In the genomic region with DNA sequence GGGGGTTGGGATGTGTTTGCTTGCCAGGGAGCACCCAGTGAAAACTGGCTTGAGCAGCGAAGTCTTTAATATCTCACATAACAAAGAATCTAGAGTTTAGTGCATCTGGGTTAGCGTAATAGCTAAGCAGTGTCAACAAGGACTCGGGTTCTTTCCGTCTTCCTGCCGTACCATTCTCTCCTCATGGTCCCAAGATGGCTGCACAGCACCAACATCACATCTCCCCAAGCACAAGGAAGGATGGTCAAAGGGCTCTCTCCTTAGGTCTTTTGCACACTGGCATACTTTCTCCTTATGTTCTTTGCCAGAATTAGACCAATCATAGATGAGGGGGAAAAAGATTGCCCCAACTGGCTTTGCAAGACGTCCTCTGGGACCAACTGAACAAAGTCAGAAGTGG, we compare ENCODE assay signal across 13 cellular contexts. TPM values are rescaled to one million over a fixed set of nuclear protein-coding genes. Genes with fewer than 3 reads are reported as not detected.
DNase-seq lines count a peak whose midpoint lies in the region; ATAC-seq, FAIRE-seq and TF ChIP-seq lines count a peak whose summit lies in the region.
"Had no signal": no experiment of that assay in that cellular context is flagged by ENCODE, and none has a peak within 500 bp of the region (broad histone marks: within the 10 kb centered on the region; RNA-seq: fewer than 3 reads in every experiment).

No MANE protein-coding gene starts in this region.

- CTCF ChIA-PET in Caco-2 (lab: Charles Lee) (no interaction called here), PC-9 (lab: Charles Lee) (interaction anchor here (0.7 to 1.1 kb wide), 2 partner anchors 31 to 76 kb away, joined by 3 read pairs; no protein-coding TSS in a partner anchor), H1 (lab: Charles Lee; ENCODE audit: partially characterized antibody) (no interaction called here)

- H2AFZ ChIP-seq in PC-9 (no peak overlapping the region), H1 (ENCODE audit: low read length) (no peak overlapping the region)

- H3K9me3 Mint-ChIP-seq in Caco-2 (ENCODE audit: unreplicated experiment) = peaks cover 11% of the 10 kb centered on the region

- no peak overlapping the region for H2BK120ac ChIP-seq in H1 (replicated peaks; ENCODE audit: low read depth, low read length)

- H2BK20ac ChIP-seq in H1 (ENCODE audit: low read length) = no peak overlapping the region

- WGBS in H1 (ENCODE audit: extremely low coverage in 1 of 2, insufficient coverage in 1 of 2, insufficient read length in 1 of 2, insufficient replicate concordance in 2 of 2, low coverage in 1 of 2, low lambda C conversion rate in 2 of 2, missing lambda C conversion rate in 1 of 2), 2 experiments = 91% methylated on average over 6 of the region's 6 CpGs; no CpG with 5 or more reads in 1 of the 2 experiments
- WGBS in thyroid gland, 2 donors = 96 to 99% methylated on average over 6 of the region's 6 CpGs

- H3K27ac ChIP-seq in PC-9 (peak overlapping the region; percentile 39; the same call in 1 of the 2 replicates), H1 (ENCODE audit: low read depth, low read length) (no peak overlapping the region), thyroid gland (peak overlapping the region; percentile 11 to 62 (median 35))

- no peak overlapping the region for H3K14ac ChIP-seq in H1 (ENCODE audit: insufficient read length)

- no peaks in the 10 kb centered on the region for H3K27me3 Mint-ChIP-seq in Caco-2 (ENCODE audit: insufficient read depth, unreplicated experiment)

- H2BK12ac ChIP-seq in H1 (ENCODE audit: low read depth, low read length) = no peak overlapping the region

- no peak for TF ChIP-seq RAD21 in H1 (IDR thresholded peaks at IDR 0.05 in 1 of 2, conservative IDR thresholded peaks at IDR 0.05 in 1 of 2; ENCODE audit: low read depth in 2 of 2, low read length in 2 of 2)

- no peak overlapping the region for H3K4me2 ChIP-seq in PC-9
- H3K4me2 ChIP-seq in H1 (ENCODE audit: insufficient read depth in 1 of 2, low read depth in 2 of 2, low read length in 2 of 2) = no peak overlapping the region
- H3K4me2 ChIP-seq: SK-N-SH had no signal

- peak overlapping the region; percentile 89 for H3K27ac Mint-ChIP-seq in Caco-2 (ENCODE audit: unreplicated experiment)

- no TSS peak for BruUV-seq in Caco-2 (replicated peaks; lab: Mats Ljungman, UMichigan)
- BruUV-seq in PC-9 (replicated peaks; lab: Mats Ljungman, UMichigan) = no TSS peak

- H2AK5ac ChIP-seq in H1 (ENCODE audit: low read depth, low read length) = no peak overlapping the region

- no peak overlapping the region for H4K8ac ChIP-seq in H1 (ENCODE audit: extremely low read depth, insufficient read depth, low read length)

- FAIRE-seq in H1 (lab: Jason Lieb, UNC) = no peak
- FAIRE-seq: GM12892, GM18507 had no signal

- no peak for TF ChIP-seq CTCF in Caco-2 (IDR thresholded peaks at IDR 0.05; ENCODE audit: insufficient read depth in 1 of 2, low read depth in 1 of 2, low read length in 1 of 2, severe bottlenecking in 1 of 2, unreplicated experiment in 1 of 2)
- no peak for TF ChIP-seq CTCF in PC-9 (conservative IDR thresholded peaks at IDR 0.05)
- TF ChIP-seq CTCF in H1 (IDR thresholded peaks at IDR 0.05; ENCODE audit: control extremely low read depth in 1 of 3, insufficient read depth in 1 of 3, low read depth in 1 of 3, low read length in 3 of 3) = no peak
- no peak for TF ChIP-seq CTCF in thyroid gland (IDR thresholded peaks at IDR 0.05)

- H3K23me2 ChIP-seq in H1 (ENCODE audit: low read depth, low read length) = no peaks in the 10 kb centered on the region

- H3K79me1 ChIP-seq in H1 (ENCODE audit: low read depth, low read length) = no peaks in the 10 kb centered on the region

- H3K36me3 Mint-ChIP-seq in Caco-2 (ENCODE audit: insufficient read depth, unreplicated experiment) = peaks cover 6% of the 10 kb centered on the region
- H3K36me3 Mint-ChIP-seq: CD8-positive, alpha-beta memory T cell had no signal

- H3K79me2 ChIP-seq in PC-9 (ENCODE audit: low read depth) (no peaks in the 10 kb centered on the region), H1 (ENCODE audit: control insufficient read depth in 1 of 2, insufficient read depth in 2 of 2, low read length in 2 of 2) (no peaks in the 10 kb centered on the region)

- H3K56ac ChIP-seq in H1 (replicated peaks; ENCODE audit: insufficient read length, low read depth, low read length) = no peak overlapping the region

- no peak for ATAC-seq in GM21360 (IDR thresholded peaks at IDR 0.05; ENCODE audit: unreplicated experiment)

- peaks cover 17% of the 10 kb centered on the region for H3K4me1 Mint-ChIP-seq in Caco-2 (ENCODE audit: low read depth, unreplicated experiment)
- H3K4me1 Mint-ChIP-seq: CD8-positive, alpha-beta memory T cell had no signal

- H4K5ac ChIP-seq in H1 (ENCODE audit: insufficient read length, low read depth, low read length) = no peak overlapping the region

- no peak overlapping the region for H3K4me3 ChIP-seq in Caco-2 (ENCODE audit: low read depth, low read length)
- no peak overlapping the region for H3K4me3 ChIP-seq in PC-9
- H3K4me3 ChIP-seq in H1 (ENCODE audit: extremely low read depth in 1 of 4, insufficient read depth in 2 of 4, low read depth in 3 of 4, low read length in 4 of 4) = no peak overlapping the region
- no peak overlapping the region for H3K4me3 ChIP-seq in thyroid gland (replicated peaks in 1 of 3)

- H4K20me1 ChIP-seq in PC-9 (ENCODE audit: insufficient read depth) (no peaks in the 10 kb centered on the region), H1 (replicated peaks in 1 of 2; ENCODE audit: control insufficient read depth in 1 of 2, insufficient read depth in 2 of 2, low read length in 2 of 2) (peaks cover 0 to 1% of the 10 kb centered on the region in 2 experiments)

- DNase-seq in Caco-2 (no peak), PC-9 (no peak), H1 (ENCODE audit: low read depth in 1 of 2, low spot score in 2 of 2) (no peak), thyroid gland (no peak), kidney tubule cell (ENCODE audit: low spot score) (no peak)
- DNase-seq in activated effector memory CD4-positive, alpha-beta T cell treated with Interleukin-2 at 50 U/mL for 16 hours = no peak
- DNase-seq: CD8-positive, alpha-beta memory T cell; MM.1S; NCI-H446 treated with DMSO at 0.1 percent for 48 hours; SK-N-SH had no signal

- no peak overlapping the region for H2BK15ac ChIP-seq in H1 (ENCODE audit: low read length)

- H3K9ac ChIP-seq in H1 (replicated peaks in 1 of 4; ENCODE audit: extremely low read depth in 1 of 4, low read depth in 3 of 4, low read length in 3 of 4) = no peak overlapping the region
- H3K9ac ChIP-seq: SK-N-SH had no signal

- no peak overlapping the region for H3K4ac ChIP-seq in H1 (replicated peaks; ENCODE audit: insufficient read length, low read depth, low read length)

- H3K4me1 ChIP-seq in Caco-2 (peaks cover 13% of the 10 kb centered on the region), PC-9 (replicated peaks; ENCODE audit: insufficient read depth) (peaks cover 24% of the 10 kb centered on the region), H1 (replicated peaks in 1 of 4; ENCODE audit: control insufficient read depth in 3 of 4, insufficient read depth in 4 of 4, low read length in 3 of 4) (peaks cover 7 to 16% (median 10%) of the 10 kb centered on the region in 4 experiments), thyroid gland (peaks cover 21 to 34% of the 10 kb centered on the region in 2 donors)

- H3F3A ChIP-seq in PC-9 (ENCODE audit: insufficient read depth, low read depth) = peaks cover 21% of the 10 kb centered on the region

- no peak for TF ChIP-seq EP300 in H1 (IDR thresholded peaks at IDR 0.05; ENCODE audit: borderline replicate concordance in 1 of 2, low read depth in 2 of 2, low read length in 2 of 2)

- intact Hi-C loops in Caco-2 (cut with micrococcal nuclease; ENCODE audit: unreplicated experiment) = no loop called here
- intact Hi-C loops in PC-9 (cut with micrococcal nuclease; ENCODE audit: unreplicated experiment) = loop anchor here (1.0 to 5.0 kb wide), 5 partner anchors 8 to 64 kb away; a partner anchor contains a TSS
- intact Hi-C loops in thyroid gland (cut with DNase I) = no loop called here

- H3K27me3 ChIP-seq in Caco-2 (replicated peaks; ENCODE audit: control insufficient read depth, insufficient read depth, low read length) (no peaks in the 10 kb centered on the region), PC-9 (ENCODE audit: insufficient read depth, low read depth) (no peaks in the 10 kb centered on the region), H1 (replicated peaks in 1 of 4; ENCODE audit: control insufficient read depth in 3 of 4, extremely low read depth in 1 of 4, insufficient read depth in 3 of 4, low read length in 3 of 4) (peaks cover 0 to 9% (median 3%) of the 10 kb centered on the region in 4 experiments; a peak in 3 of 7 replicates), thyroid gland (no peaks in the 10 kb centered on the region)

- no peak overlapping the region for H3K18ac ChIP-seq in H1 (ENCODE audit: extremely low read depth, low read length)

- H3K9me3 ChIP-seq in Caco-2 (no peaks in the 10 kb centered on the region), PC-9 (ENCODE audit: insufficient read depth, low read depth) (no peaks in the 10 kb centered on the region), H1 (ENCODE audit: insufficient read depth in 2 of 2, low read depth in 1 of 2, low read length in 1 of 2) (no peaks in the 10 kb centered on the region), thyroid gland (no peaks in the 10 kb centered on the region)
- H3K9me3 ChIP-seq: SK-N-SH had no signal

- no peak overlapping the region for H3K4me3 Mint-ChIP-seq in Caco-2 (ENCODE audit: unreplicated experiment)
- H3K4me3 Mint-ChIP-seq: CD8-positive, alpha-beta memory T cell had no signal

- no peak overlapping the region for H2BK5ac ChIP-seq in H1 (ENCODE audit: low read depth, low read length)

- TF ChIP-seq POLR2A in H1 (IDR thresholded peaks at IDR 0.05; ENCODE audit: control extremely low read depth in 1 of 2, low read depth in 2 of 2, low read length in 2 of 2) = no peak
- TF ChIP-seq POLR2A in thyroid gland (IDR thresholded peaks at IDR 0.05) = no peak

- H3K36me3 ChIP-seq in Caco-2 (ENCODE audit: control insufficient read depth, insufficient read depth, low read length) (no peaks in the 10 kb centered on the region), PC-9 (ENCODE audit: low read depth) (no peaks in the 10 kb centered on the region), H1 (ENCODE audit: control insufficient read depth in 2 of 4, insufficient read depth in 4 of 4, low read length in 3 of 4) (no peaks in the 10 kb centered on the region), thyroid gland (no peaks in the 10 kb centered on the region)

- H4K91ac ChIP-seq in H1 (replicated peaks; ENCODE audit: insufficient read length, low read length) = no peak overlapping the region

- no peak overlapping the region for H3K23ac ChIP-seq in H1 (ENCODE audit: insufficient read length)

- POLR2A ChIA-PET in Caco-2 (lab: Charles Lee) (no interaction called here), PC-9 (lab: Charles Lee; ENCODE audit: unreplicated experiment) (interaction anchor here (0.6 kb wide), 3 partner anchors 44 to 173 kb away, joined by 3 read pairs; no protein-coding TSS in a partner anchor), H1 (lab: Charles Lee; ENCODE audit: partially characterized antibody) (interaction anchor here (0.8 kb wide), 1 partner anchor 26 kb away, joined by 3 read pairs; no protein-coding TSS in a partner anchor)

- H3K9me2 ChIP-seq in PC-9 (ENCODE audit: insufficient read depth) = no peaks in the 10 kb centered on the region
- H3K9me2 ChIP-seq: SK-N-SH had no signal

RNA-seq across cellular contexts. Expression of a gene that starts 30.9 kb away (rescaled TPM):
- total RNA-seq in Caco-2 (2022) = 4.0 and 4.2 TPM in 2 replicates
- 18.6 and 19.9 TPM in 2 replicates for total RNA-seq in PC-9 (2021)
- 5.1 and 6.4 TPM in 2 replicates for total RNA-seq in H1 (2021; fragmentation: NEBNext Ultra II Directional; extraction: Animal tissue kit (Norgen Biotek cat#: 25700))
- polyA plus RNA-seq in H1 (2011; rRNA removed) = 2.7 and 3.6 TPM in 2 replicates
- 3.5 TPM for polyA plus RNA-seq in H1 (2011; cell fraction: cytosol; rRNA removed)
- polyA plus RNA-seq in H1 (2011; cell fraction: nucleus; rRNA removed) = 5.6 TPM
- 3.2 to 4.7 TPM (median 4.0 TPM) in 4 replicates for polyA plus RNA-seq in H1 (2012, experiment 1 of 2)
- polyA plus RNA-seq in H1 (2012, experiment 2 of 2) = 2.0 TPM
- 6.6 TPM for polyA plus RNA-seq in H1 (2013, experiment 1 of 2)
- polyA plus RNA-seq in H1 (2013, experiment 2 of 2) = 6.2 TPM
- polyA minus RNA-seq in H1 (2011; rRNA and poly(A)+ RNA removed) = 4.0 and 7.3 TPM in 2 replicates
- polyA minus RNA-seq in H1 (2011; cell fraction: cytosol; rRNA and poly(A)+ RNA removed) = 4.4 TPM
- 4.8 TPM for polyA minus RNA-seq in H1 (2011; cell fraction: nucleus; rRNA and poly(A)+ RNA removed)
- 100 to 1,000 TPM in 2 of 4 donors, 10 to 100 TPM in 2; 48.0 to 261 (median 108) TPM for total RNA-seq in thyroid gland
